14 cellular contexts compared by ENCODE assay signal in the genomic region with DNA sequence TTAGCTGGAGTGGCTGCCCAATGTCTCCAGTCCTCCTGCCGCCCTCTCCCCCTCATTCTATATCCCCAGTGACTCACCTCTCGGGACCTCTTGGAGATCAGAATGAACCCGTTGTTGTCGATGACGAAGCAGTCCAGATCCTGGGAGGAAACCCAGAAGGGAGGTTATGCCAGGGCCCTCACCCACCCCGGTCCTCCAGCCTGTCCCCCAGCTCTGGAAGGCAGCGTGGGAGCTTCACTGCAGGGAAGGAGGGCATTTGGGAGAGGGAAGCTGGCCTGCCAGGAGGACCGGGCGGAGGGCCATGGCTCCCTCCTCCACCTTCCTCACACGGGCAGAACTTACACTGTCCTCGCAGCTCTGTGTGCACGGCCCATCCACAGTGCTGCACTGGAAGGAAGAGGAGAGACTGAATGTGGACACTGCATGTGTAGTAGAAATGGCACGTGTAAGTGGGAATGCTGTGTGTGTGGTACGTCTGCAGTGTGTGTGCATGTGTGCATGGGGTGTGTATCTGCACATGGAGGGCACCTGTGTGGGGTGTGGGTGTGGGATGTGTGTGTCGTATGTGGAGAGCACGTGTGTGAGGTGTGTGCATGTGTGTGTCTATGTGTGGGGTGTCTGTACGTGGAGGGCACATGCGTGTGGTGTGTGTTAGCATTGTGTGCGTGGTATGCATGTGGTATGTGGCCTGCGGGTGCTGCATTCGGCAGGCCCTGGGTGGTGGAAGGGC. TPM values are rescaled to one million over a fixed set of nuclear protein-coding genes. Genes with fewer than 3 reads are reported as not detected.
A peak's percentile ranks its signal among the peaks of the same experiment; 100 is the strongest.
DNase-seq lines count a peak whose midpoint lies in the region; ATAC-seq, FAIRE-seq and TF ChIP-seq lines count a peak whose summit lies in the region.
"Had no signal": no experiment of that assay in that cellular context is flagged by ENCODE, and none has a peak within 500 bp of the region (broad histone marks: within the 10 kb centered on the region; RNA-seq: fewer than 3 reads in every experiment).

No MANE protein-coding gene starts in this region.

- no peaks in the 10 kb centered on the region for H3K9me3 Mint-ChIP-seq in CD4-positive, alpha-beta T cell
- H3K9me3 Mint-ChIP-seq in activated T-helper 17 cell treated with anti-CD3 and anti-CD28 coated beads, Interleukin-2, amount 50 U/mL, for 72 hours: no peaks in the 10 kb centered on the region

- H3K36me3 ChIP-seq in HEK293 (ENCODE audit: control insufficient read depth in 2 of 2, insufficient read depth in 1 of 2, low read length in 2 of 2): no peaks in the 10 kb centered on the region
- H3K36me3 ChIP-seq in kidney (ENCODE audit: control insufficient read depth in 1 of 2, insufficient read depth in 2 of 2, low read length in 2 of 2): no peaks in the 10 kb centered on the region
- H3K36me3 ChIP-seq: esophagus muscularis mucosa had no signal

- H3K4me3 Mint-ChIP-seq in CD4-positive, alpha-beta T cell: peak overlapping the region; percentile 46
- peak overlapping the region; percentile 69 for H3K4me3 Mint-ChIP-seq in activated T-helper 17 cell treated with anti-CD3 and anti-CD28 coated beads, Interleukin-2, amount 50 U/mL, for 72 hours

- no peak for DNase-seq in CD4-positive, alpha-beta T cell
- DNase-seq in kidney (peak; percentile 50), iPS-NIHi11 (ENCODE audit: low spot score) (no peak), foreskin melanocyte (no peak)
- DNase-seq: NCI-H1436 treated with DMSO at 0.1 percent for 48 hours, NCI-H774 had no signal

- POLR2A ChIA-PET in CD4-positive, alpha-beta T cell (lab: Charles Lee): no interaction called here
- POLR2A ChIA-PET in HEK293 (lab: Yijun Ruan, JAX): no interaction called here

- peak overlapping the region; percentile 63 for H3K27ac Mint-ChIP-seq in CD4-positive, alpha-beta T cell
- peak overlapping the region; percentile 78 for H3K27ac Mint-ChIP-seq in activated T-helper 17 cell treated with anti-CD3 and anti-CD28 coated beads, Interleukin-2, amount 50 U/mL, for 72 hours

- H3K4me1 ChIP-seq in HEK293 (ENCODE audit: control insufficient read depth, insufficient read depth, low read length) (no peaks in the 10 kb centered on the region), kidney (ENCODE audit: control insufficient read depth in 1 of 2, insufficient read depth in 1 of 2, low read depth in 1 of 2, low read length in 2 of 2) (no peaks in the 10 kb centered on the region)

- no peak for ATAC-seq in CD4-positive, alpha-beta T cell (ENCODE audit: poor library complexity)
- ATAC-seq in activated T-helper 17 cell treated with anti-CD3 and anti-CD28 coated beads, Interleukin-2, amount 50 U/mL, for 72 hours (replicated peaks): no peak
- ATAC-seq in GM21367 (IDR thresholded peaks at IDR 0.05; ENCODE audit: unreplicated experiment) (no peak), GM18498 (IDR thresholded peaks at IDR 0.05; ENCODE audit: unreplicated experiment) (no peak)

- no peak overlapping the region for H3K9ac ChIP-seq in kidney (ENCODE audit: low read length in 2 of 2)

- H3K27me3 ChIP-seq in CD4-positive, alpha-beta T cell (ENCODE audit: control insufficient read depth, insufficient read depth, low read length): no peaks in the 10 kb centered on the region
- H3K27me3 ChIP-seq: esophagus muscularis mucosa had no signal

- H3K27ac ChIP-seq in CD4-positive, alpha-beta T cell (ENCODE audit: low read depth, low read length): no peak overlapping the region
- H3K27ac ChIP-seq in HEK293 (ENCODE audit: extremely low read depth, low read depth, low read length) (no peak overlapping the region), kidney (ENCODE audit: low read depth in 2 of 2, low read length in 2 of 2) (no peak overlapping the region)

- CTCF ChIA-PET in CD4-positive, alpha-beta T cell (lab: Charles Lee): no interaction called here
- CTCF ChIA-PET in HEK293 (lab: Yijun Ruan, JAX): interaction anchor here (0.7 to 1.6 kb wide), 2 partner anchors 129 to 130 kb away, joined by 3 to 6 read pairs; no protein-coding TSS in a partner anchor

- no peaks in the 10 kb centered on the region for H3K9me3 ChIP-seq in CD4-positive, alpha-beta T cell (ENCODE audit: control insufficient read depth, low read length)
- H3K9me3 ChIP-seq in HEK293 (ENCODE audit: control insufficient read depth, insufficient read depth, low read depth, low read length) (no peaks in the 10 kb centered on the region), kidney (ENCODE audit: control insufficient read depth in 1 of 2, low read length in 2 of 2) (no peaks in the 10 kb centered on the region)
- H3K9me3 ChIP-seq: esophagus muscularis mucosa had no signal

- H3K4me1 Mint-ChIP-seq in CD4-positive, alpha-beta T cell (ENCODE audit: low read depth): peaks cover 14% of the 10 kb centered on the region
- peaks cover 14% of the 10 kb centered on the region for H3K4me1 Mint-ChIP-seq in activated T-helper 17 cell treated with anti-CD3 and anti-CD28 coated beads, Interleukin-2, amount 50 U/mL, for 72 hours

- intact Hi-C loops in CD4-positive, alpha-beta T cell (cut with DNase I, micrococcal nuclease): no loop called here
- intact Hi-C loops in kidney (cut with DNase I): no loop called here

- no peak for FAIRE-seq in kidney (lab: Jason Lieb, UNC)
- FAIRE-seq: D721Med had no signal

- H3K4me3 ChIP-seq in HEK293 (ENCODE audit: low read depth, low read length): no peak overlapping the region
- H3K4me3 ChIP-seq in kidney (ENCODE audit: low read length in 2 of 2): no peak overlapping the region
- H3K4me3 ChIP-seq: esophagus muscularis mucosa had no signal

- no peak for TF ChIP-seq CTCF in CD4-positive, alpha-beta T cell (IDR thresholded peaks at IDR 0.05)
- TF ChIP-seq CTCF in HEK293 (tag by site-specific recombination; IDR thresholded peaks at IDR 0.05) (no peak), kidney (IDR thresholded peaks at IDR 0.05; ENCODE audit: borderline replicate concordance, extremely low read depth, insufficient read depth) (no peak)

- H3K36me3 Mint-ChIP-seq in CD4-positive, alpha-beta T cell (ENCODE audit: low read depth): no peaks in the 10 kb centered on the region
- no peaks in the 10 kb centered on the region for H3K36me3 Mint-ChIP-seq in activated T-helper 17 cell treated with anti-CD3 and anti-CD28 coated beads, Interleukin-2, amount 50 U/mL, for 72 hours (ENCODE audit: low read depth)

- no peaks in the 10 kb centered on the region for H3K27me3 Mint-ChIP-seq in CD4-positive, alpha-beta T cell
- no peaks in the 10 kb centered on the region for H3K27me3 Mint-ChIP-seq in activated T-helper 17 cell treated with anti-CD3 and anti-CD28 coated beads, Interleukin-2, amount 50 U/mL, for 72 hours

TF ChIP-seq in HEK293, 187 proteins besides CTCF, POLR2A, EP300 and RAD21:
- no peak for TF ChIP-seq HOXC10 (CRISPR knock-in tag; IDR thresholded peaks at IDR 0.05)
- no peak for TF ChIP-seq ZBTB21 (tag by site-specific recombination; IDR thresholded peaks at IDR 0.05)
- 0 out of 2 replicates have a peak, but pooled peaks have one; percentile 19 for TF ChIP-seq GLIS2 (tag by site-specific recombination; IDR thresholded peaks at IDR 0.05)
- no peak for TF ChIP-seq ZNF354C (tag by site-specific recombination; IDR thresholded peaks at IDR 0.05; ENCODE audit: borderline replicate concordance, low read depth)
- no peak for TF ChIP-seq ZNF549 (tag by site-specific recombination; IDR thresholded peaks at IDR 0.05)

RNA-seq across cellular contexts. Expression of gene LRTM2, which starts 10.0 kb away (rescaled TPM):
- under 1 TPM in 1 of 2 experiments, not detected in 1; 0.11 TPM for total RNA-seq in CD4-positive, alpha-beta T cell
- total RNA-seq in activated T-helper 17 cell treated with anti-CD3 and anti-CD28 coated beads, Interleukin-2, amount 50 U/mL, for 72 hours: not detected
- total RNA-seq in kidney: not detected
- polyA plus RNA-seq in kidney (ENCODE audit: insufficient read depth, low read depth, low replicate concordance): not detected
- total RNA-seq: cardiac septum, right cardiac atrium had no signal
- polyA plus RNA-seq: right cardiac atrium had no signal
